In genomic region chr4:168795346-168795745, GRCh38 we compare ENCODE assay signal across 1 cellular context.
TF ChIP-seq lines count a peak whose summit lies in the region.

No MANE protein-coding gene starts in this region.

TF ChIP-seq in IMR-90, 13 proteins besides CTCF, POLR2A, EP300 and RAD21:
- TF ChIP-seq CHD1 (IDR thresholded peaks at IDR 0.05; ENCODE audit: low read depth, low read length) (no peak), RFX5 (IDR thresholded peaks at IDR 0.05; ENCODE audit: low read depth, low read length) (no peak)
